Comparison of ENCODE assay signal across 19 cellular contexts in genomic region chr4:126888968-126889367, GRCh38.
A peak's percentile ranks its signal among the peaks of the same experiment; 100 is the strongest.
DNase-seq lines count a peak whose midpoint lies in the region; ATAC-seq, FAIRE-seq and TF ChIP-seq lines count a peak whose summit lies in the region.
"Had no signal": no experiment of that assay in that cellular context is flagged by ENCODE, and none has a peak within 500 bp of the region (broad histone marks: within the 10 kb centered on the region; RNA-seq: fewer than 3 reads in every experiment).

No MANE protein-coding gene starts in this region.

- H3K9ac ChIP-seq in kidney (ENCODE audit: low read length in 2 of 2): no peak overlapping the region
- H3K9ac ChIP-seq: parathyroid adenoma had no signal

- in situ Hi-C loops in brain microvascular endothelial cell (cut with HindIII; ENCODE audit: low pct_ligation_motif_present, low sequenced_read_pairs): no loop called here

- peak; percentile 15 for FAIRE-seq in kidney (lab: Jason Lieb, UNC)
- FAIRE-seq: urothelium cell line had no signal

- H3K27me3 ChIP-seq in lower lobe of right lung (ENCODE audit: low read depth) (no peaks in the 10 kb centered on the region), brain microvascular endothelial cell (replicated peaks) (no peaks in the 10 kb centered on the region)

- intact Hi-C loops in kidney (cut with DNase I) (no loop called here), lower lobe of right lung (cut with DNase I) (no loop called here)

- no peak for ATAC-seq in lower lobe of right lung

- DNase-seq in AG10803 (ENCODE audit: low read depth): peak; percentile 53
- peak; percentile 17 for DNase-seq in HT1080 (ENCODE audit: low read depth)
- DNase-seq in dedifferentiated amniotic fluid mesenchymal stem cell (ENCODE audit: extremely low spot score): peak; percentile 31
- no peak for DNase-seq in kidney
- no peak for DNase-seq in lower lobe of right lung
- no peak for DNase-seq in germinal center (ENCODE audit: low spot score)
- no peak for DNase-seq in COLO668 (lab: John Stamatoyannopoulos, UW; ENCODE audit: unreplicated experiment)
- no peak for DNase-seq in brain microvascular endothelial cell
- DNase-seq: activated CD4-positive, alpha-beta T cell treated with anti-CD3 and anti-CD28 coated beads, Interleukin-2, amount 10 ng/mL, durations not matched to agents 24 days and 14 days; activated CD8-positive, alpha-beta memory T cell treated with anti-CD3 and anti-CD28 coated beads, Interleukin-2, amount 50 U/mL, for 48 hours; anterior cingulate cortex; endodermal cell; Karpas-422; NCI-H1436; stimulated activated CD4-positive, alpha-beta T cell treated with anti-CD3 and anti-CD28 coated beads, Interleukin-4, amount 100 ng/mL, for 1 hour had no signal

- H3K4me1 ChIP-seq in kidney (ENCODE audit: control insufficient read depth in 1 of 2, insufficient read depth in 1 of 2, low read depth in 1 of 2, low read length in 2 of 2) (no peaks in the 10 kb centered on the region), lower lobe of right lung (no peaks in the 10 kb centered on the region)
- H3K4me1 ChIP-seq: parathyroid adenoma had no signal

- H3K36me3 ChIP-seq in kidney (ENCODE audit: control insufficient read depth in 1 of 2, insufficient read depth in 2 of 2, low read length in 2 of 2) (no peaks in the 10 kb centered on the region), lower lobe of right lung (no peaks in the 10 kb centered on the region), brain microvascular endothelial cell (replicated peaks) (no peaks in the 10 kb centered on the region)

- no peaks in the 10 kb centered on the region for H3K9me3 ChIP-seq in kidney (ENCODE audit: control insufficient read depth in 1 of 2, low read length in 2 of 2)
- no peaks in the 10 kb centered on the region for H3K9me3 ChIP-seq in lower lobe of right lung

- H3K4me3 ChIP-seq in AG10803 (ENCODE audit: low read length) (no peak overlapping the region), kidney (ENCODE audit: low read length in 2 of 2) (no peak overlapping the region), lower lobe of right lung (no peak overlapping the region), brain microvascular endothelial cell (ENCODE audit: low read depth, low read length) (no peak overlapping the region)
- H3K4me3 ChIP-seq: lung, skin epidermis had no signal

- TF ChIP-seq CTCF in AG10803 (conservative IDR thresholded peaks at IDR 0.05; ENCODE audit: low read length) (no peak), kidney (IDR thresholded peaks at IDR 0.05; ENCODE audit: borderline replicate concordance, extremely low read depth, insufficient read depth) (no peak), lower lobe of right lung (IDR thresholded peaks at IDR 0.05) (no peak), brain microvascular endothelial cell (IDR thresholded peaks at IDR 0.05; ENCODE audit: low read depth, low read length, missing control alignments) (no peak)

- H3K27ac ChIP-seq in kidney (ENCODE audit: low read depth in 2 of 2, low read length in 2 of 2) (no peak overlapping the region), lower lobe of right lung (no peak overlapping the region), brain microvascular endothelial cell (no peak overlapping the region)
- H3K27ac ChIP-seq: parathyroid adenoma, skin epidermis had no signal

Comparison
In these comparisons a context has a peak if more than half of its experiments do, and no peak if none do; other contexts are left out.
1. DNase-seq: peak in AG10803 (single experiment), HT1080 (single experiment) and dedifferentiated amniotic fluid mesenchymal stem cell (single experiment); none in kidney (single experiment), lower lobe of right lung (single experiment), germinal center (single experiment), COLO668 (single experiment) and brain microvascular endothelial cell (single experiment).